8 cellular contexts compared by ENCODE assay signal in the genomic region with DNA sequence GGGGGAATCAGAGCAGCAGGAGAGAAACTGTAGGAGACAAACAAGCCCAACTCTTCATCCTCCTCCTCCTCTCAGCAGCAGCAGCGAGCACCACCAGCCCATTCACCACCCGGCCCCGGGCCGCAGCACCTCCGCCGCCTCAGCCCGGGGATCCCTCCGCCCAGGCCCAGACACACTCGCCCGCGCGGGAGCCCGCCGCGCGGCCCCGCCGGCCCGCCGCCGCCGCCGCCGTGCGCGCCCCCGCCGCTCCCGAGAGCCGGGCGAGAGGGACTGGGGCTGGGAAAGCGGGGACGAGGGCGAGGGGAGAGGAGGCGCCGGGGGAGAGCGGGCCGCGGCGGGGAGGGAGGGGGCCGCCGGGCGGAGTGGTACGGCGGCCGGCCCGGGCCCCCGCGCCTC. TPM values are rescaled to one million over a fixed set of nuclear protein-coding genes. Genes with fewer than 3 reads are reported as not detected.
DNase-seq lines count a peak whose midpoint lies in the region; FAIRE-seq and TF ChIP-seq lines count a peak whose summit lies in the region.

A gene (minus strand): TSS at position 127 of the 396 bp plus-strand sequence. CDS start 37,235 bp downstream, outside the sequence.

- H3K36me3 ChIP-seq in MG63, result no peaks in the 10 kb centered on the region; the same call in 1 of the 2 replicates
- H3K36me3 ChIP-seq in thymus (ENCODE audit: control insufficient read depth, insufficient read depth), result no peaks in the 10 kb centered on the region

- DNase-seq in ELR (ENCODE audit: low read depth), result peak; percentile 94
- peak; percentile 93 for DNase-seq in H54 (ENCODE audit: insufficient read length, low spot score)
- DNase-seq in MG63, result peak; percentile 98
- peak; percentile 89 for DNase-seq in SK-MEL-5 (ENCODE audit: low read depth, low spot score)
- DNase-seq in activated naive CD4-positive, alpha-beta T cell treated with Interleukin-2 at 50 U/mL for 16 hours, result peak; percentile 91
- peak; percentile 90 for DNase-seq in germinal center (ENCODE audit: low spot score)
- peak; percentile 87 for DNase-seq in occipital lobe (lab: John Stamatoyannopoulos, UW)

- H3K4me3 ChIP-seq in MG63 (peak within 1 kb of the TSS; percentile 62), thymus (ENCODE audit: low read length) (peak within 1 kb of the TSS; percentile 95)

- TF ChIP-seq POLR2A in H54 (IDR thresholded peaks at IDR 0.05; ENCODE audit: low read depth, low read length), result peak; percentile 56

- peak; percentile 48 for FAIRE-seq in H54 (lab: Jason Lieb, UNC)

- in situ Hi-C loops in SK-MEL-5 (cut with HindIII; ENCODE audit: low pct_unique_long_range_greater_than_20kb, low sequenced_read_pairs), result no loop called here

- H3K27me3 ChIP-seq in MG63 (no peaks in the 10 kb centered on the region), thymus (ENCODE audit: control insufficient read depth, insufficient read depth) (no peaks in the 10 kb centered on the region)

- no peaks in the 10 kb centered on the region for H3K9me3 ChIP-seq in MG63
- H3K9me3 ChIP-seq in thymus (ENCODE audit: control insufficient read depth), result no peaks in the 10 kb centered on the region

- H3K4me1 ChIP-seq in thymus (ENCODE audit: control insufficient read depth, insufficient read depth, low read length), result peaks cover 2% of the 10 kb centered on the region

- peak within 1 kb of the TSS; percentile 96 for H3K27ac ChIP-seq in thymus (ENCODE audit: low read depth)

- under 1% methylated on average over 48 of the region's 49 CpGs for WGBS in thymus

RNA-seq across cellular contexts. Expression of the gene that starts here (rescaled TPM):
- total RNA-seq in MG63 (2014; rRNA removed; shearing (Covaris generic); ENCODE audit: low replicate concordance), result 2.0 and 79.2 TPM in 2 replicates
- 15.2 and 15.3 TPM in 2 replicates for total RNA-seq in SK-MEL-5 (2014; rRNA removed; shearing (Covaris generic))
- polyA plus RNA-seq in SK-MEL-5 (2015; cell fraction: cytosol; rRNA removed), result 22.0 and 43.5 TPM in 2 replicates
- polyA plus RNA-seq in SK-MEL-5 (2015; cell fraction: nucleus; rRNA removed), result 35.5 and 45.0 TPM in 2 replicates
- 30.7 TPM for total RNA-seq in occipital lobe
- 25.9 TPM for polyA plus RNA-seq in thymus

Comparison
In these comparisons a context has a peak if more than half of its experiments do, and no peak if none do; other contexts are left out.
1. Peak in every context shown above with its lines: DNase-seq, H3K4me3 ChIP-seq and H3K27ac ChIP-seq.